16 cellular contexts compared by ENCODE assay signal in the genomic region with DNA sequence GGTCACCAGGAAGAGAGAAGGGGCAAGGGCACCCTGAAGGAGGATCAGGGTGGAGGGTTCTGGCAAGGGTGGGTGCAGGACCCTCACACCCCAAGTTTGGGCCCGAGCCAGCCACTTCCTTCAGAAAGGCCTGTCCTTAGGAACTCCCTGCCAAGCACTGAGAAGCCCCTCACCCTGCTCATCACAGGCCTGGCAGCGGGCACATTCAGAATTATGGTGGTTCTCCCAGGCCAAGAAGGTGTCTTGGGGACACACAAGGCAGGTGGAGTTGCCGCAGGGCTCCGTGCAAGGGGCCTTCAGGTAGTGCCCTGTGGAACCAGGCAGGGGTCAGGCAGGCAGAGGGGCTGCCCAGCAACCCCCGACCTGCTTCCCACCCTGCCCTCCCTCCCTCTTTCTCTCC. TPM values are rescaled to one million over a fixed set of nuclear protein-coding genes. Genes with fewer than 3 reads are reported as not detected.
DNase-seq lines count a peak whose midpoint lies in the region; ATAC-seq and TF ChIP-seq lines count a peak whose summit lies in the region.
"Had no signal": no experiment of that assay in that cellular context is flagged by ENCODE, and none has a peak within 500 bp of the region (broad histone marks: within the 10 kb centered on the region; RNA-seq: fewer than 3 reads in every experiment).

No MANE protein-coding gene starts in this region.

- H3K9me3 Mint-ChIP-seq in CD8-positive, alpha-beta memory T cell, result no peaks in the 10 kb centered on the region
- H3K9me3 Mint-ChIP-seq in activated naive CD4-positive, alpha-beta T cell treated with anti-CD3 and anti-CD28 coated beads, Interleukin-2, amount 50 U/mL, for 24 hours, result no peaks in the 10 kb centered on the region
- no peaks in the 10 kb centered on the region for H3K9me3 Mint-ChIP-seq in natural killer cell
- H3K9me3 Mint-ChIP-seq: endodermal cell had no signal

- intact Hi-C loops in natural killer cell (cut with micrococcal nuclease), result no loop called here

- H3K4me1 ChIP-seq in CD8-positive, alpha-beta memory T cell (ENCODE audit: insufficient read depth, low read length), result peaks cover 53% of the 10 kb centered on the region

- peak overlapping the region; percentile 75 for H3K27ac ChIP-seq in CD8-positive, alpha-beta memory T cell (ENCODE audit: low read depth, low read length)
- H3K27ac ChIP-seq: right atrium auricular region, uterus had no signal

- peak overlapping the region; percentile 84 to 98 (median 94) for H3K27ac Mint-ChIP-seq in CD8-positive, alpha-beta memory T cell
- peak overlapping the region; percentile 90 for H3K27ac Mint-ChIP-seq in activated naive CD4-positive, alpha-beta T cell treated with anti-CD3 and anti-CD28 coated beads, Interleukin-2, amount 50 U/mL, for 24 hours
- peak overlapping the region; percentile 71 to 79 for H3K27ac Mint-ChIP-seq in natural killer cell
- H3K27ac Mint-ChIP-seq: endodermal cell had no signal

- H3K4me3 Mint-ChIP-seq in CD8-positive, alpha-beta memory T cell, result peak overlapping the region; percentile 88 to 98 (median 91)
- peak overlapping the region; percentile 97 for H3K4me3 Mint-ChIP-seq in activated naive CD4-positive, alpha-beta T cell treated with anti-CD3 and anti-CD28 coated beads, Interleukin-2, amount 50 U/mL, for 24 hours
- H3K4me3 Mint-ChIP-seq in natural killer cell, result peak overlapping the region; percentile 82
- H3K4me3 Mint-ChIP-seq: endodermal cell had no signal

- peaks cover 16% of the 10 kb centered on the region for H3K36me3 ChIP-seq in CD8-positive, alpha-beta memory T cell (ENCODE audit: insufficient read depth, low read length)
- H3K36me3 ChIP-seq: uterus had no signal

- CTCF ChIA-PET in CD8-positive, alpha-beta memory T cell (lab: Charles Lee), result interaction anchor here (1.3 to 2.7 kb wide), 3 partner anchors 12 to 21 kb away, joined by 3 to 10 read pairs (median 7); no protein-coding TSS in a partner anchor

- H3K36me3 Mint-ChIP-seq in CD8-positive, alpha-beta memory T cell, result peaks cover 9 to 43% (median 13%) of the 10 kb centered on the region in 3 donors
- peaks cover 10% of the 10 kb centered on the region for H3K36me3 Mint-ChIP-seq in activated naive CD4-positive, alpha-beta T cell treated with anti-CD3 and anti-CD28 coated beads, Interleukin-2, amount 50 U/mL, for 24 hours
- no peaks in the 10 kb centered on the region for H3K36me3 Mint-ChIP-seq in natural killer cell

- peaks cover 32 to 57% (median 39%) of the 10 kb centered on the region in 3 donors for H3K4me1 Mint-ChIP-seq in CD8-positive, alpha-beta memory T cell
- H3K4me1 Mint-ChIP-seq in activated naive CD4-positive, alpha-beta T cell treated with anti-CD3 and anti-CD28 coated beads, Interleukin-2, amount 50 U/mL, for 24 hours, result peaks cover 47% of the 10 kb centered on the region
- peaks cover 12 to 29% of the 10 kb centered on the region in 2 donors for H3K4me1 Mint-ChIP-seq in natural killer cell

- ATAC-seq in natural killer cell (no peak), HG02852 (IDR thresholded peaks at IDR 0.05; ENCODE audit: unreplicated experiment) (no peak)

- DNase-seq in activated CD4-positive, alpha-beta T cell treated with anti-CD3 and anti-CD28 coated beads, Interleukin-2, amount 50 U/mL, for 48 hours, result peak; percentile 21 to 32
- DNase-seq in activated CD4-positive, alpha-beta T cell treated with anti-CD3 and anti-CD28 coated beads, Interleukin-2, amount 50 U/mL, for 4 hours, result no peak
- DNase-seq in CD8-positive, alpha-beta memory T cell, result no peak
- DNase-seq in natural killer cell (no peak), hippocampal formation (lab: John Stamatoyannopoulos, UW) (no peak), NCI-H1930 (lab: John Stamatoyannopoulos, UW) (no peak)
- DNase-seq: cerebellar nuclear complex, Kasumi-1, occipital lobe, uterus had no signal

- POLR2A ChIA-PET in CD8-positive, alpha-beta memory T cell (lab: Charles Lee), result interaction anchor here (0.9 to 1.0 kb wide), 2 partner anchors 11 to 13 kb away, joined by 3 to 4 read pairs; no protein-coding TSS in a partner anchor

- TF ChIP-seq CTCF in natural killer cell (IDR thresholded peaks at IDR 0.05), result no peak

- H3K4me3 ChIP-seq in CD8-positive, alpha-beta memory T cell (ENCODE audit: low read length), result peak overlapping the region; percentile 81
- H3K4me3 ChIP-seq: uterus had no signal

- H3K27me3 Mint-ChIP-seq in CD8-positive, alpha-beta memory T cell, result no peaks in the 10 kb centered on the region
- H3K27me3 Mint-ChIP-seq in activated naive CD4-positive, alpha-beta T cell treated with anti-CD3 and anti-CD28 coated beads, Interleukin-2, amount 50 U/mL, for 24 hours, result no peaks in the 10 kb centered on the region
- H3K27me3 Mint-ChIP-seq in natural killer cell (ENCODE audit: low read depth in 2 of 2), result peaks cover 0 to 11% of the 10 kb centered on the region in 2 donors

- H3K9me3 ChIP-seq in CD8-positive, alpha-beta memory T cell (ENCODE audit: low read length), result no peaks in the 10 kb centered on the region
- H3K9me3 ChIP-seq: right atrium auricular region, uterus had no signal

- H3K27me3 ChIP-seq in CD8-positive, alpha-beta memory T cell (ENCODE audit: insufficient read depth, low read length, poor library complexity, severe bottlenecking), result no peaks in the 10 kb centered on the region
- H3K27me3 ChIP-seq: right atrium auricular region, uterus had no signal

RNA-seq across cellular contexts. Expression of gene TNFRSF25, which starts 1.1 kb away (rescaled TPM):
- total RNA-seq in CD8-positive, alpha-beta memory T cell, result 100 to 1,000 TPM in 1 of 2 experiments, 10 to 100 TPM in 1; 90.8 to 100 TPM
- 30.0 TPM for polyA plus RNA-seq in CD8-positive, alpha-beta memory T cell
- 10 to 100 TPM; 14.5 to 41.5 (median 19.9) TPM for total RNA-seq in natural killer cell

RNA-seq across cellular contexts. Expression of gene PLEKHG5, which starts 26.6 kb away (rescaled TPM):
- total RNA-seq in CD8-positive, alpha-beta memory T cell, result 1 to 10 TPM; 2.2 to 2.6 TPM
- polyA plus RNA-seq in CD8-positive, alpha-beta memory T cell, result 1.0 TPM
- total RNA-seq in natural killer cell, result 1 to 10 TPM in 1 of 3 donors, under 1 TPM in 2; 0.16 to 1.1 (median 0.54) TPM

RNA-seq across cellular contexts. Expression of gene ESPN, which starts 40.3 kb away (rescaled TPM):
- total RNA-seq in CD8-positive, alpha-beta memory T cell, result under 1 TPM; 0.28 to 0.60 TPM
- polyA plus RNA-seq in CD8-positive, alpha-beta memory T cell, result 0.48 TPM
- 1 to 10 TPM; 1.1 to 2.0 (median 1.7) TPM for total RNA-seq in natural killer cell
- total RNA-seq: HT1080, occipital lobe, RPMI7951 had no signal

RNA-seq across cellular contexts. Expression of gene HES2, which starts 45.2 kb away (rescaled TPM):
- under 1 TPM; 0.18 to 0.35 TPM for total RNA-seq in CD8-positive, alpha-beta memory T cell
- not detected for polyA plus RNA-seq in CD8-positive, alpha-beta memory T cell
- not detected for total RNA-seq in natural killer cell
- total RNA-seq: endodermal cell, right atrium auricular region had no signal

Comparison
In these comparisons a context has a peak if more than half of its experiments do, and no peak if none do; other contexts are left out.
1. DNase-seq: peak in activated CD4-positive, alpha-beta T cell treated with anti-CD3 and anti-CD28 coated beads, Interleukin-2, amount 50 U/mL, for 48 hours (2 of 2); none in activated CD4-positive, alpha-beta T cell treated with anti-CD3 and anti-CD28 coated beads, Interleukin-2, amount 50 U/mL, for 4 hours (0 of 2), CD8-positive, alpha-beta memory T cell (0 of 5), natural killer cell (single experiment), hippocampal formation (0 of 2) and NCI-H1930 (0 of 2).
2. Peak in every context shown above with its lines, with median percentiles within 50 percentile points of each other: H3K27ac Mint-ChIP-seq and H3K4me3 Mint-ChIP-seq.